In the genomic region with DNA sequence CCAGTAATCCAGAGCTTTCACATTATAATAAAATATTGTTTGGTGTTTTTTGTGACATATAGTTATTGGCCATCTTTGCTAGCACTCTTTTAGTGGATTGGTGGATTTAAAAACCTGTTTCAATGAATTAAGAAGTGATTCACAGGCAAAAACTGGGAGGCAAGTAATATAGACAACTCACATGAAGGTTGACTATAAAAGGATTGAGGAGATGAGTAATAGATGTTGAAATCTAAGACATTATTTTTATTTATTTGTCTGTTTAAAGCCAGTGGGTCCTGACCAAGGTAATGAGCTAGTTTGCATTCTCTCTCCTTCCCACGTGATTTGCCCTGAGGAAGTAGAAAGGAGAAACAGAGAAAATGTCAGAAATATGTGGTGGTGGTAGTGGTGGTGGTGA, we compare ENCODE assay signal across 18 cellular contexts.
A peak's percentile ranks its signal among the peaks of the same experiment; 100 is the strongest.
DNase-seq lines count a peak whose midpoint lies in the region; ATAC-seq and TF ChIP-seq lines count a peak whose summit lies in the region.
"Had no signal": no experiment of that assay in that cellular context is flagged by ENCODE, and none has a peak within 500 bp of the region (broad histone marks: within the 10 kb centered on the region; RNA-seq: fewer than 3 reads in every experiment).

No MANE protein-coding gene starts in this region.

- no peak for ATAC-seq in left cardiac atrium
- ATAC-seq: HepG2, T-helper 17 cell had no signal

- DNase-seq in M059J (ENCODE audit: low read depth) (peak; percentile 13), NOMO-1 treated with dmso at 0.1 percent for 144 hours (lab: John Stamatoyannopoulos, UW; ENCODE audit: unreplicated experiment) (peak; percentile 10), mammary epithelial cell (peak; percentile 8), HuH-7.5 (ENCODE audit: low spot score) (no peak), CD1c-positive myeloid dendritic cell (ENCODE audit: extremely low spot score) (no peak), ecto neural progenitor cell (ENCODE audit: low spot score) (no peak), left cardiac atrium (no peak)
- DNase-seq: BE2C; Calu3; CD4-positive, alpha-beta memory T cell; DMS79; Kasumi-1; NCI-H1048; NCI-H146; NCI-H2081; NCI-H774; T-helper 17 cell had no signal

- no peak overlapping the region for H3K9ac ChIP-seq in mammary epithelial cell (ENCODE audit: insufficient read depth, low read length)

- CTCF ChIA-PET in mammary epithelial cell (lab: Charles Lee; ENCODE audit: low non-redundant PET), result no interaction called here

- no peaks in the 10 kb centered on the region for H3K4me1 ChIP-seq in mammary epithelial cell (ENCODE audit: insufficient read depth, low read length)
- H3K4me1 ChIP-seq: BE2C had no signal

- no peaks in the 10 kb centered on the region for H3K9me3 ChIP-seq in mammary epithelial cell (replicated peaks; ENCODE audit: insufficient read depth, low read length)
- H3K9me3 ChIP-seq: BE2C had no signal

- dilution Hi-C loops in mammary epithelial cell (cut with HindIII; ENCODE audit: low sequenced_read_pairs), result no loop called here

- H3K4me2 ChIP-seq in mammary epithelial cell (ENCODE audit: insufficient read depth, low read depth, low read length), result no peak overlapping the region

- WGBS in mammary epithelial cell (ENCODE audit: low coverage, missing lambda C conversion rate), result 29% methylated on average over 1 of the region's 1 CpG

- no peak for TF ChIP-seq CTCF in mammary epithelial cell (conservative IDR thresholded peaks at IDR 0.05 in 1 of 2, IDR thresholded peaks at IDR 0.05 in 1 of 2; ENCODE audit: extremely low read depth in 1 of 2, insufficient read depth in 1 of 2, low read depth in 1 of 2, low read length in 2 of 2)

- intact Hi-C loops in mammary epithelial cell (cut with micrococcal nuclease) (no loop called here), left cardiac atrium (cut with DNase I) (no loop called here)

- no peak overlapping the region for H3K27ac ChIP-seq in mammary epithelial cell (ENCODE audit: insufficient read depth, low read depth, low read length)

- no peaks in the 10 kb centered on the region for H3K27me3 ChIP-seq in mammary epithelial cell (ENCODE audit: insufficient read depth, low read length)
- H3K27me3 ChIP-seq: BE2C had no signal

- H2AFZ ChIP-seq in mammary epithelial cell (ENCODE audit: low read depth, low read length), result no peak overlapping the region

- H3K36me3 ChIP-seq in mammary epithelial cell (ENCODE audit: insufficient read depth, low read length), result no peaks in the 10 kb centered on the region
- H3K36me3 ChIP-seq: BE2C had no signal

- no peak overlapping the region for H3K4me3 ChIP-seq in mammary epithelial cell (replicated peaks in 1 of 3; ENCODE audit: insufficient read depth in 1 of 3, low read depth in 2 of 3, low read length in 3 of 3)

- in situ Hi-C loops in mammary epithelial cell (cut with MboI; ENCODE audit: low sequenced_read_pairs in 2 of 2), result loop anchor here in 1 of 2 donors (25.0 kb wide), 1 partner anchor 380 kb away; no protein-coding TSS in a partner anchor

- H3K79me2 ChIP-seq in mammary epithelial cell (ENCODE audit: insufficient read depth, low read length), result no peaks in the 10 kb centered on the region

- no TSS peak for BruUV-seq in mammary epithelial cell (replicated peaks; lab: Mats Ljungman, UMichigan)

- no peaks in the 10 kb centered on the region for H4K20me1 ChIP-seq in mammary epithelial cell (ENCODE audit: insufficient read depth, low read length)

Comparison
In these comparisons a context has a peak if more than half of its experiments do, and no peak if none do; other contexts are left out.
1. DNase-seq: peak in M059J (single experiment), NOMO-1 treated with dmso at 0.1 percent for 144 hours (single experiment) and mammary epithelial cell (single experiment); none in HuH-7.5 (single experiment), CD1c-positive myeloid dendritic cell (single experiment), ecto neural progenitor cell (single experiment) and left cardiac atrium (single experiment).